ENCODE assay signal across 1 cellular context in genomic region chr12:81086342-81086741, GRCh38.
A peak's percentile ranks its signal among the peaks of the same experiment; 100 is the strongest.
TF ChIP-seq lines count a peak whose summit lies in the region.

No MANE protein-coding gene starts in this region.

TF ChIP-seq in HepG2, 621 proteins besides CTCF, POLR2A, EP300 and RAD21 (continued from another document and continues in another):
- TF ChIP-seq ZBTB21 (CRISPR knock-in tag; IDR thresholded peaks at IDR 0.05) (0 out of 2 replicates have a peak, but pooled peaks have one; percentile 45), TEAD3 (CRISPR knock-in tag; optimal IDR thresholded peaks at IDR 0.05; ENCODE audit: borderline replicate concordance) (peak; percentile 97), ZNF580 (CRISPR knock-in tag; IDR thresholded peaks at IDR 0.05; ENCODE audit: borderline replicate concordance, low read depth) (peak; percentile 77; the same call in 1 of the 2 replicates), TCF12 (IDR thresholded peaks at IDR 0.05) (no peak), TCF12 (CRISPR knock-in tag; IDR thresholded peaks at IDR 0.05) (no peak), NFKBIZ (CRISPR knock-in tag; IDR thresholded peaks at IDR 0.05) (peak; percentile 92; the same call in 1 of the 2 replicates), NCOA2 (CRISPR knock-in tag; IDR thresholded peaks at IDR 0.05) (peak; percentile 87), ZNF788 (CRISPR knock-in tag; IDR thresholded peaks at IDR 0.05; ENCODE audit: borderline replicate concordance) (peak; percentile 77; the same call in 1 of the 2 replicates), RCOR2 (CRISPR knock-in tag; IDR thresholded peaks at IDR 0.05) (peak; percentile 95), CREBL2 (CRISPR knock-in tag; IDR thresholded peaks at IDR 0.05; ENCODE audit: borderline replicate concordance) (no peak), CENPX (CRISPR knock-in tag; IDR thresholded peaks at IDR 0.05) (no peak), ZNF30 (CRISPR knock-in tag; IDR thresholded peaks at IDR 0.05) (no peak), FOXM1 (CRISPR knock-in tag; IDR thresholded peaks at IDR 0.05) (no peak), ZBTB7B (CRISPR knock-in tag; IDR thresholded peaks at IDR 0.05) (peak; percentile 75), YEATS2 (CRISPR knock-in tag; IDR thresholded peaks at IDR 0.05; ENCODE audit: borderline replicate concordance) (peak; percentile 45; the same call in 1 of the 2 replicates), PHF8 (CRISPR knock-in tag; IDR thresholded peaks at IDR 0.05) (peak; percentile 40; the same call in 1 of the 2 replicates), ARID4A (CRISPR knock-in tag; IDR thresholded peaks at IDR 0.05; ENCODE audit: borderline replicate concordance) (peak; percentile 45; the same call in 1 of the 2 replicates), ZNF281 (CRISPR knock-in tag; IDR thresholded peaks at IDR 0.05; ENCODE audit: borderline replicate concordance) (peak; percentile 71; the same call in 1 of the 2 replicates), MEIS2 (CRISPR knock-in tag; IDR thresholded peaks at IDR 0.05) (peak; percentile 68; the same call in 1 of the 2 replicates), U2AF2 (IDR thresholded peaks at IDR 0.05; ENCODE audit: low read depth, low read length) (no peak), HMGXB3 (CRISPR knock-in tag; IDR thresholded peaks at IDR 0.05; ENCODE audit: borderline replicate concordance) (peak; percentile 79; the same call in 1 of the 2 replicates), MBD4 (IDR thresholded peaks at IDR 0.05; ENCODE audit: borderline replicate concordance, low read length) (no peak), ERF (CRISPR knock-in tag; IDR thresholded peaks at IDR 0.05) (peak; percentile 72), ZBTB49 (CRISPR knock-in tag; IDR thresholded peaks at IDR 0.05; ENCODE audit: borderline replicate concordance) (no peak), TIGD3 (CRISPR knock-in tag; IDR thresholded peaks at IDR 0.05; ENCODE audit: borderline replicate concordance) (no peak), SIN3A (IDR thresholded peaks at IDR 0.05; ENCODE audit: borderline replicate concordance, low read depth, low read length) (0 out of 2 replicates have a peak, but pooled peaks have one; percentile 24), ZNF282 (IDR thresholded peaks at IDR 0.05; ENCODE audit: partially characterized antibody) (no peak), ZNF878 (CRISPR knock-in tag; IDR thresholded peaks at IDR 0.05) (0 out of 2 replicates have a peak, but pooled peaks have one; percentile 33), ZKSCAN8 (CRISPR knock-in tag; IDR thresholded peaks at IDR 0.05; ENCODE audit: borderline replicate concordance) (peak; percentile 93), KAT2B (IDR thresholded peaks at IDR 0.05; ENCODE audit: borderline replicate concordance, low read depth, low read length) (no peak), ZNF530 (CRISPR knock-in tag; IDR thresholded peaks at IDR 0.05; ENCODE audit: low read depth) (no peak), GMEB1 (CRISPR knock-in tag; IDR thresholded peaks at IDR 0.05; ENCODE audit: borderline replicate concordance) (no peak), KDM6A (CRISPR knock-in tag; IDR thresholded peaks at IDR 0.05; ENCODE audit: low read depth) (0 out of 2 replicates have a peak, but pooled peaks have one; percentile 32), MLX (CRISPR knock-in tag; IDR thresholded peaks at IDR 0.05) (peak; percentile 64; the same call in 1 of the 2 replicates), MIXL1 (CRISPR knock-in tag; IDR thresholded peaks at IDR 0.05) (peak; percentile 93), TBL1XR1 (IDR thresholded peaks at IDR 0.05; ENCODE audit: borderline replicate concordance, low read length, partially characterized antibody) (peak; percentile 83), ZNF296 (CRISPR knock-in tag; conservative IDR thresholded peaks at IDR 0.05) (no peak), SATB2 (CRISPR knock-in tag; IDR thresholded peaks at IDR 0.05) (no peak), HBP1 (CRISPR knock-in tag; IDR thresholded peaks at IDR 0.05; ENCODE audit: low read depth) (peak; percentile 59; the same call in 1 of the 2 replicates)
